Comparison of ENCODE assay signal across 29 cellular contexts in the genomic region with DNA sequence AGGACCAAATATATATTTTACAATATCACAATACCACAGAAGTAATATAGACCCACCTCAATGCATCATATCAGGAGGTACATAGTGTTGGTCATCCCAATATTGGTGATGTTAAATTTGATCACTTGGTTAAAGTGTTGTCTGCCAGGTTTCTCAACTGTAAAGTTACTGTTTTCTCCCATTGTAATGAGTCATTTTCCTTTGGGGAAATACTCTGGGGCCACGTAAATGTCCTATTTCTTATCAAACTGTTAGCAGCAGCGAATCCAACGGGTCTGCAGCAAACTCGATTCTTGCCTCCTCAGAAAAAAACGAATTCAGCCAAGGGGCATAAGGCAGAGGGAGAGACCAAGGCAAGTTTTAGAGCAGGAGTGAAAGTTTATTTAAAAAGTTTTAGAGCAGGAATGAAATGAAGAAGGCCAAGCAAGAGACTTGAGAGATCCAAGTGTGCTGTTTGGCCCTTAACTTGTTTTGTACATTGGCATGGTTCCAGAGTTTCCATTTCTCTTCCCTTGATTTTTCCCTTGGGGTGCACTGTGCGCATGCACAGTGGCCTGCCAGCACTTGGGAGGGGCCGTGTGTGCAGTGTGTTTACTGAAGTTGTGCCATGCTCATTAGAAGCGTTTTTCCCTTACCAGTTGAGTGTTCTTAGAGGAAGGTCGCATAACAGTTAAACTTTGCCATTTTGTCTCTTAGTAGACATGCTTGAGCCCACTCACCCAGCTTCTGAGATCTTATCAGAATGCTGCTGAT.
A peak's percentile ranks its signal among the peaks of the same experiment; 100 is the strongest.
DNase-seq lines count a peak whose midpoint lies in the region; ATAC-seq, FAIRE-seq and TF ChIP-seq lines count a peak whose summit lies in the region.
"Had no signal": no experiment of that assay in that cellular context is flagged by ENCODE, and none has a peak within 500 bp of the region (broad histone marks: within the 10 kb centered on the region; RNA-seq: fewer than 3 reads in every experiment).

No MANE protein-coding gene starts in this region.

- H3K4me1 Mint-ChIP-seq in naive thymus-derived CD8-positive, alpha-beta T cell = peaks cover 0 to 2% (median 0%) of the 10 kb centered on the region in 4 donors
- H3K4me1 Mint-ChIP-seq: activated CD4-positive, alpha-beta T cell treated with anti-CD3 and anti-CD28 coated beads for 36 hours; activated naive CD8-positive, alpha-beta T cell treated with anti-CD3 and anti-CD28 coated beads for 36 hours; natural killer cell had no signal

- no peak overlapping the region for H3K4me3 Mint-ChIP-seq in naive thymus-derived CD8-positive, alpha-beta T cell
- H3K4me3 Mint-ChIP-seq: activated CD4-positive, alpha-beta T cell treated with anti-CD3 and anti-CD28 coated beads for 36 hours; activated CD8-positive, alpha-beta T cell treated with anti-CD3 and anti-CD28 coated beads, Interleukin-2, amount 10 ng/mL, durations not matched to agents 7 days and 5 days; activated naive CD8-positive, alpha-beta T cell treated with anti-CD3 and anti-CD28 coated beads for 36 hours; natural killer cell; T-helper 2 cell treated with Interferon-gamma antibody and Interleukin-4, amounts not matched to agents 5 μg/mL and 100 μg/mL, for 36 hours had no signal

- H3K36me3 Mint-ChIP-seq in naive thymus-derived CD8-positive, alpha-beta T cell = peaks cover 2 to 5% (median 3%) of the 10 kb centered on the region in 3 donors
- H3K36me3 Mint-ChIP-seq: natural killer cell had no signal

- peaks cover 0 to 2% (median 0%) of the 10 kb centered on the region in 5 donors for H3K27me3 Mint-ChIP-seq in naive thymus-derived CD8-positive, alpha-beta T cell
- H3K27me3 Mint-ChIP-seq: activated CD4-positive, alpha-beta T cell treated with anti-CD3 and anti-CD28 coated beads for 36 hours; activated naive CD8-positive, alpha-beta T cell treated with anti-CD3 and anti-CD28 coated beads for 36 hours had no signal

- POLR2A ChIA-PET in A549 (lab: Yijun Ruan, JAX) = no interaction called here
- POLR2A ChIA-PET in naive thymus-derived CD8-positive, alpha-beta T cell (lab: Charles Lee) = interaction anchor here (0.6 kb wide), 1 partner anchor 18 kb away, joined by 4 read pairs; no protein-coding TSS in a partner anchor

- H3K27me3 ChIP-seq in heart left ventricle = no peaks in the 10 kb centered on the region
- no peaks in the 10 kb centered on the region for H3K27me3 ChIP-seq in psoas muscle (ENCODE audit: insufficient read depth in 3 of 3, low read length in 2 of 3)
- H3K27me3 ChIP-seq: esophagus squamous epithelium, left lung, upper lobe of right lung had no signal

- TF ChIP-seq POLR2A in A549 (IDR thresholded peaks at IDR 0.05; ENCODE audit: low read length) = no peak
- TF ChIP-seq POLR2A in heart left ventricle (IDR thresholded peaks at IDR 0.05) = no peak

- H3K36me3 ChIP-seq in heart left ventricle (no peaks in the 10 kb centered on the region), psoas muscle (ENCODE audit: insufficient read depth in 1 of 2, low read depth in 1 of 2) (no peaks in the 10 kb centered on the region)
- H3K36me3 ChIP-seq: esophagus squamous epithelium, left lung, upper lobe of right lung had no signal

- H3K4me3 ChIP-seq in A549 (no peak overlapping the region), heart left ventricle (peak overlapping the region in 2 of 12 donors; percentile 8 to 15), psoas muscle (no peak overlapping the region)
- H3K4me3 ChIP-seq: esophagus squamous epithelium, left lung, upper lobe of right lung had no signal

- H3K27ac Mint-ChIP-seq in naive thymus-derived CD8-positive, alpha-beta T cell = no peak overlapping the region
- H3K27ac Mint-ChIP-seq: activated CD4-positive, alpha-beta T cell treated with anti-CD3 and anti-CD28 coated beads for 36 hours; activated CD8-positive, alpha-beta T cell treated with anti-CD3 and anti-CD28 coated beads, Interleukin-2, amount 10 ng/mL, durations not matched to agents 7 days and 5 days; activated naive CD8-positive, alpha-beta T cell treated with anti-CD3 and anti-CD28 coated beads for 36 hours; natural killer cell; T-helper 2 cell treated with Interferon-gamma antibody and Interleukin-4, amounts not matched to agents 5 μg/mL and 100 μg/mL, for 36 hours had no signal

- DNase-seq in A549 (ENCODE audit: low read depth in 1 of 2, low spot score in 1 of 2) = no peak
- peak; percentile 21 for DNase-seq in NCI-H1105 (lab: John Stamatoyannopoulos, UW)
- DNase-seq in heart left ventricle = peak; percentile 40 to 76 (median 48)
- peak; percentile 54 to 82 for DNase-seq in psoas muscle
- DNase-seq in naive thymus-derived CD8-positive, alpha-beta T cell = no peak
- no peak for DNase-seq in ecto neural progenitor cell (ENCODE audit: low spot score)
- DNase-seq in D341Med (ENCODE audit: low spot score) = no peak
- DNase-seq: activated CD4-positive, alpha-beta T cell treated with anti-CD3 and anti-CD28 coated beads for 36 hours; activated CD8-positive, alpha-beta T cell treated with anti-CD3 and anti-CD28 coated beads, Interleukin-2, amount 10 ng/mL, durations not matched to agents 7 days and 5 days; activated naive CD8-positive, alpha-beta T cell treated with anti-CD3 and anti-CD28 coated beads for 36 hours; activated T-cell treated with anti-CD3 and anti-CD28 coated beads for 4 hours; C1 segment of cervical spinal cord; Caco-2; central memory CD4-positive, alpha-beta T cell; dermis blood vessel endothelial cell; EL; esophagus squamous epithelium; natural killer cell; NCI-H1092; NCI-H2029; stimulated activated CD4-positive, alpha-beta T cell treated with anti-CD3 and anti-CD28 coated beads, Interleukin-2, amount 100 ng/mL, for 24 hours; upper lobe of right lung had no signal

- 0 out of 3 replicates have a peak overlapping the region, but pooled peaks have one; percentile 17 for H3K4me2 ChIP-seq in A549

- intact Hi-C loops in heart left ventricle (cut with DNase I) (no loop called here), psoas muscle (cut with DNase I) (no loop called here)

- no peak for TF ChIP-seq RAD21 in A549 (conservative IDR thresholded peaks at IDR 0.05 in 1 of 2, IDR thresholded peaks at IDR 0.05 in 1 of 2)

- peaks cover 0 to 13% (median 6%) of the 10 kb centered on the region in 9 donors for H3K9me3 Mint-ChIP-seq in naive thymus-derived CD8-positive, alpha-beta T cell
- H3K9me3 Mint-ChIP-seq: natural killer cell had no signal

- H3K9me3 ChIP-seq in A549 (peaks cover 6% of the 10 kb centered on the region; the same call in 1 of the 3 replicates), heart left ventricle (peaks cover 0 to 6% (median 0%) of the 10 kb centered on the region in 12 donors), psoas muscle (no peaks in the 10 kb centered on the region)
- H3K9me3 ChIP-seq: Caco-2, esophagus squamous epithelium, upper lobe of right lung had no signal

- ATAC-seq in A549 (no peak), heart left ventricle (peak in 3 of 4 donors; percentile 26 to 74 (median 63)), psoas muscle (peak in 2 of 4 donors; percentile 34 to 60), GM18873 (IDR thresholded peaks at IDR 0.05; ENCODE audit: low FRiP score, unreplicated experiment) (no peak)
- no peak for ATAC-seq in naive thymus-derived CD8-positive, alpha-beta T cell
- ATAC-seq: activated CD4-positive, alpha-beta T cell treated with anti-CD3 and anti-CD28 coated beads for 36 hours; activated CD8-positive, alpha-beta T cell treated with anti-CD3 and anti-CD28 coated beads, Interleukin-2, amount 10 ng/mL, durations not matched to agents 7 days and 5 days; left lung; natural killer cell; upper lobe of right lung had no signal

- CTCF ChIA-PET in A549 (lab: Yijun Ruan, JAX) = no interaction called here

- H3K27ac ChIP-seq in A549 (no peak overlapping the region), heart left ventricle (peak overlapping the region in 3 of 12 donors; percentile 8 to 26 (median 25)), psoas muscle (no peak overlapping the region)
- H3K27ac ChIP-seq: left lung, upper lobe of right lung had no signal

- H3K4me1 ChIP-seq in A549 (no peaks in the 10 kb centered on the region), heart left ventricle (peaks cover 0 to 10% (median 0%) of the 10 kb centered on the region in 12 donors), psoas muscle (no peaks in the 10 kb centered on the region)
- H3K4me1 ChIP-seq: Caco-2, left lung, upper lobe of right lung had no signal

- TF ChIP-seq CTCF in A549 (IDR thresholded peaks at IDR 0.05) (no peak), heart left ventricle (IDR thresholded peaks at IDR 0.05) (no peak), psoas muscle (IDR thresholded peaks at IDR 0.05) (no peak)

- whole genome bisulfite sequencing in A549 (ENCODE audit: missing lambda C conversion rate) = 4% methylated on average over 9 of the region's 9 CpGs
- WGBS in heart left ventricle, 4 donors = 40 to 60% (median 50%) methylated on average over 9 of the region's 9 CpGs
- 45 to 54% (median 52%) methylated on average over 9 of the region's 9 CpGs for WGBS in psoas muscle, 3 donors

- TF ChIP-seq EP300 in A549 (IDR thresholded peaks at IDR 0.05) = no peak

- FAIRE-seq in A549 (lab: Jason Lieb, UNC) = no peak
- FAIRE-seq: astrocyte, endometrium, frontal cortex, GM12892 had no signal

TF ChIP-seq in A549, 52 proteins besides CTCF, POLR2A, EP300 and RAD21:
- TF ChIP-seq POLR2AphosphoS2 (conservative IDR thresholded peaks at IDR 0.05; ENCODE audit: low read length) = no peak
- no peak for TF ChIP-seq ZNF302 (CRISPR knock-in tag; IDR thresholded peaks at IDR 0.05)

Comparison
In these comparisons a context has a peak if more than half of its experiments do, and no peak if none do; other contexts are left out.
1. ATAC-seq: peak in heart left ventricle (3 of 4); none in A549 (0 of 2), naive thymus-derived CD8-positive, alpha-beta T cell (0 of 2) and GM18873 (single experiment).
2. DNase-seq: peak in NCI-H1105 (single experiment), heart left ventricle (5 of 5) and psoas muscle (2 of 2); none in A549 (0 of 2), naive thymus-derived CD8-positive, alpha-beta T cell (0 of 10), ecto neural progenitor cell (single experiment) and D341Med (single experiment).